1 cellular context compared by ENCODE assay signal in genomic region chr15:92902723-92903587, GRCh38.
A peak's percentile ranks its signal among the peaks of the same experiment; 100 is the strongest.
TF ChIP-seq lines count a peak whose summit lies in the region.

No MANE protein-coding gene starts in this region.

TF ChIP-seq in K562, 482 proteins besides CTCF, POLR2A, EP300 and RAD21 (continued from another document):
- TF ChIP-seq ATF3 (IDR thresholded peaks at IDR 0.05), result peak; percentile 75
- TF ChIP-seq ATF3 (CRISPR knock-in tag; conservative IDR thresholded peaks at IDR 0.05), result no peak
- no peak for TF ChIP-seq CREB1 (IDR thresholded peaks at IDR 0.05)
- no peak for TF ChIP-seq CREB1 (CRISPR knock-in tag; IDR thresholded peaks at IDR 0.05)
- TF ChIP-seq CEBPB (tag; IDR thresholded peaks at IDR 0.05), result 0 out of 2 replicates have a peak, but pooled peaks have one; percentile 7
- TF ChIP-seq POLR2AphosphoS5 (IDR thresholded peaks at IDR 0.05; ENCODE audit: control insufficient read depth, insufficient read depth, low read depth, low read length), result 0 out of 2 replicates have a peak, but pooled peaks have one; percentile 12
- no peak for TF ChIP-seq CBX5 (IDR thresholded peaks at IDR 0.05; ENCODE audit: borderline replicate concordance, low read depth)
- TF ChIP-seq ATF1 (CRISPR knock-in tag; IDR thresholded peaks at IDR 0.05), result no peak
- TF ChIP-seq ATF1 (tag; IDR thresholded peaks at IDR 0.05), result 0 out of 2 replicates have a peak, but pooled peaks have one; percentile 22
- 0 out of 2 replicates have a peak, but pooled peaks have one; percentile 18 for TF ChIP-seq PML (IDR thresholded peaks at IDR 0.05; ENCODE audit: low read length)
- TF ChIP-seq MLLT1 (IDR thresholded peaks at IDR 0.05), result peak; percentile 86 to 92
- TF ChIP-seq ARID4B (CRISPR knock-in tag; IDR thresholded peaks at IDR 0.05), result 0 out of 2 replicates have a peak, but pooled peaks have one; percentile 33
- 0 out of 2 replicates have a peak, but pooled peaks have one; percentile 19 for TF ChIP-seq SPI1 (IDR thresholded peaks at IDR 0.05; ENCODE audit: borderline replicate concordance, low read depth, low read length)
- TF ChIP-seq AFF1 (IDR thresholded peaks at IDR 0.05; ENCODE audit: low read depth in 1 of 2, partially characterized antibody in 2 of 2), result peak; percentile 15 to 28
- TF ChIP-seq RBFOX2 (IDR thresholded peaks at IDR 0.05; ENCODE audit: low read depth, low read length), result 0 out of 2 replicates have a peak, but pooled peaks have one; percentile 6
- 0 out of 2 replicates have a peak, but pooled peaks have one; percentile 8 for TF ChIP-seq ZNF395 (CRISPR knock-in tag; IDR thresholded peaks at IDR 0.05)
- no peak for TF ChIP-seq STAT5B (CRISPR knock-in tag; IDR thresholded peaks at IDR 0.05)
- 0 out of 2 replicates have a peak, but pooled peaks have one; percentile 15 for TF ChIP-seq ETV1 (tag; conservative IDR thresholded peaks at IDR 0.05; ENCODE audit: low read depth)
